Comparison of ENCODE assay signal across 12 cellular contexts in genomic region chr6:12047304-12047703, GRCh38. TPM values are rescaled to one million over a fixed set of nuclear protein-coding genes. Genes with fewer than 3 reads are reported as not detected.
DNase-seq lines count a peak whose midpoint lies in the region; ATAC-seq, FAIRE-seq and TF ChIP-seq lines count a peak whose summit lies in the region.
"Had no signal": no experiment of that assay in that cellular context is flagged by ENCODE, and none has a peak within 500 bp of the region (broad histone marks: within the 10 kb centered on the region; RNA-seq: fewer than 3 reads in every experiment).

No MANE protein-coding gene starts in this region.

- peak overlapping the region; percentile 93 for H3K27ac Mint-ChIP-seq in activated CD8-positive, alpha-beta T cell treated with anti-CD3 and anti-CD28 coated beads for 36 hours
- no peak overlapping the region for H3K27ac Mint-ChIP-seq in activated CD8-positive, alpha-beta T cell treated with anti-CD3 and anti-CD28 coated beads, Interleukin-2, amount 10 ng/mL, durations not matched to agents 7 days and 5 days
- H3K27ac Mint-ChIP-seq in activated T-helper 17 cell treated with anti-CD3 and anti-CD28 coated beads, Interleukin-2, amount 50 U/mL, for 72 hours = peak overlapping the region; percentile 94
- peak overlapping the region; percentile 99 for H3K27ac Mint-ChIP-seq in stimulated activated memory B cell treated with anti-CD40 and anti-IgM and Interleukin-4, amounts not matched to agents 10 μg/mL and 1 μg/mL and 100 μg/mL, for 72 hours

- POLR2A ChIA-PET in activated CD8-positive, alpha-beta T cell treated with anti-CD3 and anti-CD28 coated beads for 36 hours (lab: Charles Lee) = interaction anchor here (0.6 to 1.7 kb wide), 3 partner anchors 29 to 37 kb away, joined by 3 to 5 read pairs (median 3); no protein-coding TSS in a partner anchor
- POLR2A ChIA-PET in activated CD8-positive, alpha-beta T cell treated with anti-CD3 and anti-CD28 coated beads, Interleukin-2, amount 10 ng/mL, durations not matched to agents 7 days and 5 days (lab: Charles Lee) = interaction anchor here (0.7 to 1.1 kb wide), 3 partner anchors 12 to 323 kb away, joined by 3 read pairs; no protein-coding TSS in a partner anchor

- CTCF ChIA-PET in activated CD8-positive, alpha-beta T cell treated with anti-CD3 and anti-CD28 coated beads for 36 hours (lab: Charles Lee) = interaction anchor here (0.8 to 1.0 kb wide), 2 partner anchors 348 to 391 kb away, joined by 3 read pairs; no protein-coding TSS in a partner anchor
- CTCF ChIA-PET in activated CD8-positive, alpha-beta T cell treated with anti-CD3 and anti-CD28 coated beads, Interleukin-2, amount 10 ng/mL, durations not matched to agents 7 days and 5 days (lab: Charles Lee) = interaction anchor here (0.8 to 2.6 kb wide), 2 partner anchors 8 to 67 kb away, joined by 3 to 11 read pairs; no protein-coding TSS in a partner anchor

- intact Hi-C loops in activated CD8-positive, alpha-beta T cell treated with anti-CD3 and anti-CD28 coated beads for 36 hours (cut with micrococcal nuclease) = no loop called here

- H3K9me3 Mint-ChIP-seq in activated CD8-positive, alpha-beta T cell treated with anti-CD3 and anti-CD28 coated beads for 36 hours = no peaks in the 10 kb centered on the region
- H3K9me3 Mint-ChIP-seq in activated CD8-positive, alpha-beta T cell treated with anti-CD3 and anti-CD28 coated beads, Interleukin-2, amount 10 ng/mL, durations not matched to agents 7 days and 5 days (ENCODE audit: insufficient read depth) = no peaks in the 10 kb centered on the region
- H3K9me3 Mint-ChIP-seq in activated T-helper 17 cell treated with anti-CD3 and anti-CD28 coated beads, Interleukin-2, amount 50 U/mL, for 72 hours = no peaks in the 10 kb centered on the region
- H3K9me3 Mint-ChIP-seq in stimulated activated memory B cell treated with anti-CD40 and anti-IgM and Interleukin-4, amounts not matched to agents 10 μg/mL and 1 μg/mL and 100 μg/mL, for 72 hours = no peaks in the 10 kb centered on the region

- no peak overlapping the region for H3K4me3 Mint-ChIP-seq in activated CD8-positive, alpha-beta T cell treated with anti-CD3 and anti-CD28 coated beads for 36 hours
- H3K4me3 Mint-ChIP-seq in activated CD8-positive, alpha-beta T cell treated with anti-CD3 and anti-CD28 coated beads, Interleukin-2, amount 10 ng/mL, durations not matched to agents 7 days and 5 days = no peak overlapping the region
- peak overlapping the region; percentile 65 for H3K4me3 Mint-ChIP-seq in activated T-helper 17 cell treated with anti-CD3 and anti-CD28 coated beads, Interleukin-2, amount 50 U/mL, for 72 hours
- peak overlapping the region; percentile 8 for H3K4me3 Mint-ChIP-seq in stimulated activated memory B cell treated with anti-CD40 and anti-IgM and Interleukin-4, amounts not matched to agents 10 μg/mL and 1 μg/mL and 100 μg/mL, for 72 hours

- FAIRE-seq in GM19239 (lab: Jason Lieb, UNC) = peak; percentile 79

- no peak for DNase-seq in activated CD8-positive, alpha-beta T cell treated with anti-CD3 and anti-CD28 coated beads for 36 hours
- no peak for DNase-seq in activated CD8-positive, alpha-beta T cell treated with anti-CD3 and anti-CD28 coated beads, Interleukin-2, amount 10 ng/mL, durations not matched to agents 7 days and 5 days
- DNase-seq in GM19239 (ENCODE audit: insufficient read length, low spot score) = no peak
- DNase-seq in NCI-H2171 (lab: John Stamatoyannopoulos, UW) = no peak
- DNase-seq in NCI-H128 (lab: John Stamatoyannopoulos, UW; ENCODE audit: unreplicated experiment) = no peak
- DNase-seq: effector CD8-positive, alpha-beta T cell; NCI-H1417 treated with DMSO at 0.1 percent for 48 hours; psoas muscle; uterus had no signal

- no peak for TF ChIP-seq CTCF in activated CD8-positive, alpha-beta T cell treated with anti-CD3 and anti-CD28 coated beads for 36 hours (IDR thresholded peaks at IDR 0.05)

- peaks cover 78% of the 10 kb centered on the region for H3K4me1 Mint-ChIP-seq in activated CD8-positive, alpha-beta T cell treated with anti-CD3 and anti-CD28 coated beads for 36 hours (ENCODE audit: low read depth)
- peaks cover 61% of the 10 kb centered on the region for H3K4me1 Mint-ChIP-seq in activated CD8-positive, alpha-beta T cell treated with anti-CD3 and anti-CD28 coated beads, Interleukin-2, amount 10 ng/mL, durations not matched to agents 7 days and 5 days (ENCODE audit: low read depth)
- peaks cover 58% of the 10 kb centered on the region for H3K4me1 Mint-ChIP-seq in activated T-helper 17 cell treated with anti-CD3 and anti-CD28 coated beads, Interleukin-2, amount 50 U/mL, for 72 hours
- peaks cover 74% of the 10 kb centered on the region for H3K4me1 Mint-ChIP-seq in stimulated activated memory B cell treated with anti-CD40 and anti-IgM and Interleukin-4, amounts not matched to agents 10 μg/mL and 1 μg/mL and 100 μg/mL, for 72 hours

- H3K36me3 Mint-ChIP-seq in activated CD8-positive, alpha-beta T cell treated with anti-CD3 and anti-CD28 coated beads for 36 hours (ENCODE audit: low read depth) = peaks cover 41% of the 10 kb centered on the region
- peaks cover 25% of the 10 kb centered on the region for H3K36me3 Mint-ChIP-seq in activated CD8-positive, alpha-beta T cell treated with anti-CD3 and anti-CD28 coated beads, Interleukin-2, amount 10 ng/mL, durations not matched to agents 7 days and 5 days (ENCODE audit: low read depth)
- peaks cover 27% of the 10 kb centered on the region for H3K36me3 Mint-ChIP-seq in activated T-helper 17 cell treated with anti-CD3 and anti-CD28 coated beads, Interleukin-2, amount 50 U/mL, for 72 hours (ENCODE audit: low read depth)
- peaks cover 23% of the 10 kb centered on the region for H3K36me3 Mint-ChIP-seq in stimulated activated memory B cell treated with anti-CD40 and anti-IgM and Interleukin-4, amounts not matched to agents 10 μg/mL and 1 μg/mL and 100 μg/mL, for 72 hours

- no peaks in the 10 kb centered on the region for H3K27me3 Mint-ChIP-seq in activated CD8-positive, alpha-beta T cell treated with anti-CD3 and anti-CD28 coated beads for 36 hours
- H3K27me3 Mint-ChIP-seq in activated CD8-positive, alpha-beta T cell treated with anti-CD3 and anti-CD28 coated beads, Interleukin-2, amount 10 ng/mL, durations not matched to agents 7 days and 5 days (ENCODE audit: low read depth) = no peaks in the 10 kb centered on the region
- H3K27me3 Mint-ChIP-seq in activated T-helper 17 cell treated with anti-CD3 and anti-CD28 coated beads, Interleukin-2, amount 50 U/mL, for 72 hours = no peaks in the 10 kb centered on the region
- H3K27me3 Mint-ChIP-seq in stimulated activated memory B cell treated with anti-CD40 and anti-IgM and Interleukin-4, amounts not matched to agents 10 μg/mL and 1 μg/mL and 100 μg/mL, for 72 hours = no peaks in the 10 kb centered on the region

- no peak for ATAC-seq in activated CD8-positive, alpha-beta T cell treated with anti-CD3 and anti-CD28 coated beads for 36 hours
- no peak for ATAC-seq in activated CD8-positive, alpha-beta T cell treated with anti-CD3 and anti-CD28 coated beads, Interleukin-2, amount 10 ng/mL, durations not matched to agents 7 days and 5 days
- no peak for ATAC-seq in activated T-helper 17 cell treated with anti-CD3 and anti-CD28 coated beads, Interleukin-2, amount 50 U/mL, for 72 hours (replicated peaks)
- peak; percentile 58 for ATAC-seq in stimulated activated memory B cell treated with anti-CD40 and anti-IgM and Interleukin-4, amounts not matched to agents 10 μg/mL and 1 μg/mL and 100 μg/mL, for 72 hours
- no peak for ATAC-seq in GM21529 (IDR thresholded peaks at IDR 0.05; ENCODE audit: unreplicated experiment)
- ATAC-seq: psoas muscle had no signal

RNA-seq across cellular contexts. Expression of gene HIVEP1, which starts 35.2 kb away (rescaled TPM):
- total RNA-seq in activated CD8-positive, alpha-beta T cell treated with anti-CD3 and anti-CD28 coated beads for 36 hours = 10 to 100 TPM; 38.5 to 41.3 TPM
- 10 to 100 TPM; 21.2 to 21.4 TPM for total RNA-seq in activated CD8-positive, alpha-beta T cell treated with anti-CD3 and anti-CD28 coated beads, Interleukin-2, amount 10 ng/mL, durations not matched to agents 7 days and 5 days
- 10 to 100 TPM; 29.4 to 75.5 TPM for total RNA-seq in activated T-helper 17 cell treated with anti-CD3 and anti-CD28 coated beads, Interleukin-2, amount 50 U/mL, for 72 hours

Comparison
In these comparisons a context has a peak if more than half of its experiments do, and no peak if none do; other contexts are left out.
1. H3K4me3 Mint-ChIP-seq: peak in activated T-helper 17 cell treated with anti-CD3 and anti-CD28 coated beads, Interleukin-2, amount 50 U/mL, for 72 hours (single experiment) and stimulated activated memory B cell treated with anti-CD40 and anti-IgM and Interleukin-4, amounts not matched to agents 10 μg/mL and 1 μg/mL and 100 μg/mL, for 72 hours (single experiment); none in activated CD8-positive, alpha-beta T cell treated with anti-CD3 and anti-CD28 coated beads for 36 hours (single experiment) and activated CD8-positive, alpha-beta T cell treated with anti-CD3 and anti-CD28 coated beads, Interleukin-2, amount 10 ng/mL, durations not matched to agents 7 days and 5 days (single experiment).